ENCODE assay signal across 8 cellular contexts in genomic region chr2:43127941-43128561, GRCh38.
A peak's percentile ranks its signal among the peaks of the same experiment; 100 is the strongest.
DNase-seq lines count a peak whose midpoint lies in the region; ATAC-seq and TF ChIP-seq lines count a peak whose summit lies in the region.
"Had no signal": no experiment of that assay in that cellular context is flagged by ENCODE, and none has a peak within 500 bp of the region (broad histone marks: within the 10 kb centered on the region; RNA-seq: fewer than 3 reads in every experiment).

No MANE protein-coding gene starts in this region.

- intact Hi-C loops in CD4-positive, alpha-beta T cell (cut with DNase I, micrococcal nuclease) = loop anchor here (1.0 to 10.0 kb wide), 9 partner anchors 41 to 414 kb away; no protein-coding TSS in a partner anchor
- intact Hi-C loops in colonic mucosa (cut with DNase I) = loop anchor here (5.0 to 10.0 kb wide), 3 partner anchors 93 to 354 kb away; no protein-coding TSS in a partner anchor

- no peak for TF ChIP-seq CTCF in CD4-positive, alpha-beta T cell (IDR thresholded peaks at IDR 0.05)
- no peak for TF ChIP-seq CTCF in colonic mucosa (IDR thresholded peaks at IDR 0.05)

- H3K4me2 ChIP-seq in neuronal stem cell (ENCODE audit: insufficient read depth, low read length, poor library complexity, severe bottlenecking) = no peak overlapping the region

- CTCF ChIA-PET in CD4-positive, alpha-beta T cell (lab: Charles Lee) = interaction anchor here (0.6 to 15.6 kb wide), 11 partner anchors 12 to 357 kb away, joined by 3 to 303 read pairs (median 4); partner anchors contain the start of gene ZFP36L2

- peak overlapping the region; percentile 87 for H3K18ac ChIP-seq in neuronal stem cell (ENCODE audit: low read length)

- H2BK120ac ChIP-seq in neuronal stem cell (ENCODE audit: low read depth, low read length) = peak overlapping the region; percentile 29

- H3K9ac ChIP-seq in colonic mucosa (ENCODE audit: low read depth in 2 of 2, low read length in 2 of 2) (peak overlapping the region; percentile 31 to 59), neuronal stem cell (ENCODE audit: low read depth, low read length, poor library complexity) (no peak overlapping the region)

- H2BK12ac ChIP-seq in neuronal stem cell (ENCODE audit: low read length) = peak overlapping the region; percentile 35

- H3K79me1 ChIP-seq in neuronal stem cell (ENCODE audit: low read depth, low read length) = no peaks in the 10 kb centered on the region

- WGBS in neuronal stem cell (ENCODE audit: extremely low coverage in 2 of 2, insufficient read length in 2 of 2, insufficient replicate concordance in 1 of 2), 2 donors = no CpG with 5 or more reads among the region's 8 CpGs

- H2AK5ac ChIP-seq in neuronal stem cell (ENCODE audit: low read depth, low read length) = peak overlapping the region; percentile 58

- no peak overlapping the region for H4K8ac ChIP-seq in neuronal stem cell (ENCODE audit: low read depth, low read length)

- no peak overlapping the region for H2AFZ ChIP-seq in neuronal stem cell (ENCODE audit: low read length)

- ATAC-seq in CD4-positive, alpha-beta T cell (ENCODE audit: poor library complexity) = no peak
- ATAC-seq in HG03045 (IDR thresholded peaks at IDR 0.05; ENCODE audit: unreplicated experiment) = no peak
- no peak for ATAC-seq in HG03457 (IDR thresholded peaks at IDR 0.05; ENCODE audit: unreplicated experiment)

- no peaks in the 10 kb centered on the region for H3K9me3 ChIP-seq in CD4-positive, alpha-beta T cell (ENCODE audit: control insufficient read depth, low read length)
- H3K9me3 ChIP-seq in KOPT-K1 (ENCODE audit: insufficient read depth, low read length, poor library complexity, severe bottlenecking) (no peaks in the 10 kb centered on the region), colonic mucosa (no peaks in the 10 kb centered on the region), neuronal stem cell (replicated peaks in 1 of 2; ENCODE audit: control insufficient read depth in 2 of 2, insufficient read depth in 1 of 2, low read depth in 1 of 2, low read length in 2 of 2) (no peaks in the 10 kb centered on the region)

- H3K14ac ChIP-seq in neuronal stem cell (ENCODE audit: low read length) = peak overlapping the region; percentile 47

- POLR2A ChIA-PET in CD4-positive, alpha-beta T cell (lab: Charles Lee) = interaction anchor here (0.7 to 32.8 kb wide), 9 partner anchors 9 to 93 kb away, joined by 3 to 1478 read pairs (median 3); partner anchors contain the start of gene ZFP36L2

- peak overlapping the region; percentile 40 for H2BK5ac ChIP-seq in neuronal stem cell (ENCODE audit: low read length)

- no peak overlapping the region for H4K91ac ChIP-seq in neuronal stem cell (ENCODE audit: low read depth, low read length, poor library complexity)

- H3K36me3 Mint-ChIP-seq in CD4-positive, alpha-beta T cell (ENCODE audit: low read depth) = no peaks in the 10 kb centered on the region
- H3K36me3 Mint-ChIP-seq: WTC11 had no signal

- no peaks in the 10 kb centered on the region for H3K9me3 Mint-ChIP-seq in CD4-positive, alpha-beta T cell
- H3K9me3 Mint-ChIP-seq: WTC11 had no signal

- H3K4ac ChIP-seq in neuronal stem cell (ENCODE audit: low read length) = peak overlapping the region; percentile 61

- H3K27me3 ChIP-seq in CD4-positive, alpha-beta T cell (ENCODE audit: control insufficient read depth, insufficient read depth, low read length) = no peaks in the 10 kb centered on the region
- H3K27me3 ChIP-seq in colonic mucosa = no peaks in the 10 kb centered on the region
- H3K27me3 ChIP-seq in neuronal stem cell (ENCODE audit: control insufficient read depth in 3 of 3, insufficient read depth in 3 of 3, low read depth in 1 of 3, low read length in 3 of 3) = no peaks in the 10 kb centered on the region

- DNase-seq in CD4-positive, alpha-beta T cell = no peak
- no peak for DNase-seq in colonic mucosa
- no peak for DNase-seq in neuronal stem cell (ENCODE audit: low spot score)
- no peak for DNase-seq in SHP77 treated with DMSO at 0.1 percent for 48 hours (lab: John Stamatoyannopoulos, UW)

- peak overlapping the region; percentile 99 for H3K27ac Mint-ChIP-seq in CD4-positive, alpha-beta T cell
- H3K27ac Mint-ChIP-seq: WTC11 had no signal

- no peaks in the 10 kb centered on the region for H3K36me3 ChIP-seq in KOPT-K1 (ENCODE audit: insufficient read depth, low read length)
- H3K36me3 ChIP-seq in colonic mucosa = no peaks in the 10 kb centered on the region
- H3K36me3 ChIP-seq in neuronal stem cell (replicated peaks in 1 of 2; ENCODE audit: control insufficient read depth in 2 of 2, insufficient read depth in 2 of 2, low read length in 2 of 2) = no peaks in the 10 kb centered on the region

- H3K4me3 Mint-ChIP-seq in CD4-positive, alpha-beta T cell = peak overlapping the region; percentile 59
- H3K4me3 Mint-ChIP-seq: WTC11 had no signal

- no peaks in the 10 kb centered on the region for H3K27me3 Mint-ChIP-seq in CD4-positive, alpha-beta T cell

- H3K27ac ChIP-seq in CD4-positive, alpha-beta T cell (ENCODE audit: low read depth, low read length) = peak overlapping the region; percentile 96
- H3K27ac ChIP-seq in KOPT-K1 (ENCODE audit: low read depth, low read length, poor library complexity, severe bottlenecking) (peak overlapping the region; percentile 97), colonic mucosa (no peak overlapping the region), neuronal stem cell (replicated peaks; ENCODE audit: low read length) (no peak overlapping the region)

- H3K23ac ChIP-seq in neuronal stem cell (ENCODE audit: low read depth, low read length, poor library complexity) = no peak overlapping the region

- peaks cover 26% of the 10 kb centered on the region for H3K4me1 ChIP-seq in colonic mucosa
- peaks cover 17 to 19% of the 10 kb centered on the region in 2 donors for H3K4me1 ChIP-seq in neuronal stem cell (ENCODE audit: control insufficient read depth in 2 of 2, insufficient read depth in 1 of 2, low read depth in 1 of 2, low read length in 2 of 2)

- H3K4me1 Mint-ChIP-seq in CD4-positive, alpha-beta T cell (ENCODE audit: low read depth) = peaks cover 81% of the 10 kb centered on the region

- H3K4me3 ChIP-seq in colonic mucosa = no peak overlapping the region
- no peak overlapping the region for H3K4me3 ChIP-seq in neuronal stem cell (ENCODE audit: low read length in 2 of 2)

- H2BK15ac ChIP-seq in neuronal stem cell (ENCODE audit: low read length) = peak overlapping the region; percentile 53

Comparison
In these comparisons a context has a peak if more than half of its experiments do, and no peak if none do; other contexts are left out.
1. H3K27ac ChIP-seq: peak in CD4-positive, alpha-beta T cell (single experiment) and KOPT-K1 (single experiment); none in colonic mucosa (single experiment) and neuronal stem cell (single experiment).